Comparison of ENCODE assay signal across 8 cellular contexts in the genomic region with DNA sequence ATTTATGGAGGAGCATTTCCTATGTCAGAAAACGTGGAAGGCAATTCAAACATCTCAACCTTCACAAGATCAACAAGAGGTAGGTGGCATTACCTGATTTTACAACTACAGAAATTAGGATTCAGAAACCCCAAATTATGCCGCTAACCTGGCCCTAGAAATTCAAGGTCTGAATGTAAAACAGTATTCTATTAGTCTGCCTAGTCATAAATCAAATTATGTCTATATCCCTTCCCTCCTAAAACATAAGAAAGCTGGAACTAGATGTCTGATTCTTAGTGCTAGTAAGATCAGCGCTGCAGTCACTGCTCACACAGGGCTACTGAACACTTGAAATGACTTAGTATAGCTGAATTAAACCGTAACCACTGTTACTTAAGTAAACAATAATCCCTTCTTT. TPM values are rescaled to one million over a fixed set of nuclear protein-coding genes. Genes with fewer than 3 reads are reported as not detected.
DNase-seq lines count a peak whose midpoint lies in the region; ATAC-seq and TF ChIP-seq lines count a peak whose summit lies in the region.

No MANE protein-coding gene starts in this region.

- intact Hi-C loops in esophagus squamous epithelium (cut with DNase I) = no loop called here
- intact Hi-C loops in prostate gland (cut with DNase I) = no loop called here

- H3K4me1 ChIP-seq in GM23248 (ENCODE audit: insufficient read depth) = peaks cover 26% of the 10 kb centered on the region; the same call in 1 of the 2 replicates
- H3K4me1 ChIP-seq in esophagus squamous epithelium = peaks cover 6 to 66% (median 18%) of the 10 kb centered on the region in 3 donors
- H3K4me1 ChIP-seq in prostate gland (replicated peaks) = no peaks in the 10 kb centered on the region

- TF ChIP-seq POLR2A in esophagus squamous epithelium (IDR thresholded peaks at IDR 0.05) = no peak
- no peak for TF ChIP-seq POLR2A in prostate gland (IDR thresholded peaks at IDR 0.05)

- H3K9me2 ChIP-seq in GM23248 (ENCODE audit: insufficient read depth) = no peaks in the 10 kb centered on the region

- H3F3A ChIP-seq in GM23248 (ENCODE audit: insufficient read depth) = peaks cover 27% of the 10 kb centered on the region; the same call in 1 of the 2 replicates

- H3K27me3 ChIP-seq in GM23248 (replicated peaks; ENCODE audit: insufficient read depth) = no peaks in the 10 kb centered on the region
- H3K27me3 ChIP-seq in esophagus squamous epithelium = no peaks in the 10 kb centered on the region
- H3K27me3 ChIP-seq in prostate gland (replicated peaks; ENCODE audit: insufficient read depth) = no peaks in the 10 kb centered on the region

- H3K9me3 ChIP-seq in GM23248 (ENCODE audit: low read depth) (no peaks in the 10 kb centered on the region), esophagus squamous epithelium (no peaks in the 10 kb centered on the region), prostate gland (no peaks in the 10 kb centered on the region)

- H3K4me2 ChIP-seq in GM23248 (ENCODE audit: unreplicated experiment) = peak overlapping the region; percentile 90

- in situ Hi-C loops in GM23248 (cut with MboI) = no loop called here

- peak overlapping the region; percentile 79 for H3K4me3 ChIP-seq in GM23248
- H3K4me3 ChIP-seq in esophagus squamous epithelium = peak overlapping the region; percentile 73 to 97 (median 94)
- peak overlapping the region; percentile 80 to 82 for H3K4me3 ChIP-seq in prostate gland

- 10 to 14% methylated on average over 4 of the region's 4 CpGs for WGBS in GM23248 (ENCODE audit: low coverage in 1 of 2, low lambda C conversion rate in 2 of 2, missing lambda C conversion rate in 2 of 2), 2 experiments
- 14 to 20% methylated on average over 4 of the region's 4 CpGs for WGBS in esophagus squamous epithelium, 2 donors
- WGBS in prostate gland = 23% methylated on average over 4 of the region's 4 CpGs

- no peaks in the 10 kb centered on the region; the same call in 1 of the 2 replicates for H3K36me3 ChIP-seq in GM23248 (ENCODE audit: low read depth)
- H3K36me3 ChIP-seq in esophagus squamous epithelium = peaks cover 0 to 36% (median 0%) of the 10 kb centered on the region in 3 donors
- no peaks in the 10 kb centered on the region for H3K36me3 ChIP-seq in prostate gland

- peak overlapping the region; percentile 96 for H3K9ac ChIP-seq in GM23248

- TF ChIP-seq CTCF in esophagus squamous epithelium (IDR thresholded peaks at IDR 0.05) = no peak
- no peak for TF ChIP-seq CTCF in prostate gland (IDR thresholded peaks at IDR 0.05)

- peaks cover 19% of the 10 kb centered on the region; the same call in 1 of the 2 replicates for H4K20me1 ChIP-seq in GM23248 (ENCODE audit: insufficient read depth)

- DNase-seq in GM23248 (peak; percentile 46), RKO (ENCODE audit: low spot score) (peak; percentile 51), esophagus squamous epithelium (lab: John Stamatoyannopoulos, UW) (no peak), prostate gland (ENCODE audit: low spot score) (no peak), HUDEP-2 (lab: John Stamatoyannopoulos, UW; ENCODE audit: unreplicated experiment in 76 of 76) (no peak)

- H2AFZ ChIP-seq in GM23248 = no peak overlapping the region

- H3K27ac ChIP-seq in GM23248 (peak overlapping the region; percentile 85), esophagus squamous epithelium (peak overlapping the region in 3 of 4 donors; percentile 90 to 97 (median 95)), prostate gland (no peak overlapping the region)

- peaks cover 64% of the 10 kb centered on the region for H3K79me2 ChIP-seq in GM23248 (ENCODE audit: insufficient read depth)

- ATAC-seq in GM19324 (IDR thresholded peaks at IDR 0.05; ENCODE audit: low FRiP score, unreplicated experiment) (no peak), GM21367 (IDR thresholded peaks at IDR 0.05; ENCODE audit: unreplicated experiment) (no peak), HG03108 (IDR thresholded peaks at IDR 0.05; ENCODE audit: unreplicated experiment) (no peak)

RNA-seq across cellular contexts. Expression of a gene that starts 1.4 kb away (rescaled TPM):
- total RNA-seq in GM23248 (2014; rRNA removed; shearing (Covaris generic)) = 85.0 and 103 TPM in 2 replicates
- polyA plus RNA-seq in GM23248 (2016; fragmentation: Nextera tagmentation; extraction: Ambion mirVana) = 74.9 and 75.7 TPM in 2 replicates
- total RNA-seq in esophagus squamous epithelium (100 to 1,000 TPM in 1 of 4 donors, 10 to 100 TPM in 3; 36.4 to 117 (median 84.1) TPM), prostate gland (100 to 1,000 TPM in 1 of 2 donors, 10 to 100 TPM in 1; 77.1 to 135 TPM)

RNA-seq across cellular contexts. Expression of a gene that starts 33.8 kb away (rescaled TPM):
- 38.7 and 53.6 TPM in 2 replicates for total RNA-seq in GM23248 (2014; rRNA removed; shearing (Covaris generic))
- 75.7 and 79.3 TPM in 2 replicates for polyA plus RNA-seq in GM23248 (2016; fragmentation: Nextera tagmentation; extraction: Ambion mirVana)
- total RNA-seq in esophagus squamous epithelium (10 to 100 TPM; 38.8 to 54.2 (median 40.5) TPM), prostate gland (10 to 100 TPM; 25.7 to 90.7 TPM)

Comparison
In these comparisons a context has a peak if more than half of its experiments do, and no peak if none do; other contexts are left out.
1. DNase-seq: peak in GM23248 (single experiment) and RKO (single experiment); none in esophagus squamous epithelium (single experiment), prostate gland (single experiment) and HUDEP-2 (0 of 76).
2. H3K27ac ChIP-seq: peak in GM23248 (single experiment) and esophagus squamous epithelium (3 of 4); none in prostate gland (0 of 2).
3. Peak in every context shown above with its lines, with median percentiles within 50 percentile points of each other: H3K4me3 ChIP-seq.